ENCODE assay signal across 34 cellular contexts in genomic region chr7:126462405-126462804, GRCh38.
"Had no signal": no experiment of that assay in that cellular context is flagged by ENCODE, and none has a peak within 500 bp of the region (broad histone marks: within the 10 kb centered on the region; RNA-seq: fewer than 3 reads in every experiment).

No MANE protein-coding gene starts in this region.

- H3K4me3 ChIP-seq: MG63 had no signal

- H3K27me3 ChIP-seq: MG63 had no signal

- H3K9me3 ChIP-seq: MG63 had no signal

- DNase-seq: Karpas-422, Kasumi-1, MG63, MM.1S, MV-4-11, NCI-H1048, NCI-H1092, NCI-H1092 treated with DMSO at 0.1 percent for 48 hours, NCI-H1105, NCI-H1105 treated with DMSO at 0.1 percent for 48 hours, NCI-H1417, NCI-H1417 treated with DMSO at 0.1 percent for 48 hours, NCI-H1436, NCI-H1436 treated with DMSO at 0.1 percent for 48 hours, NCI-H146, NCI-H1694, NCI-H1694 treated with DMSO at 0.1 percent for 48 hours, NCI-H187, NCI-H187 treated with DMSO at 0.1 percent for 48 hours, NCI-H1930, NCI-H2029, NCI-H2029 treated with DMSO at 0.1 percent for 48 hours, NCI-H2081, NCI-H2081 treated with DMSO at 0.1 percent for 48 hours, NCI-H2107, NCI-H2171, NCI-H2171 treated with DMSO at 0.1 percent for 48 hours, NCI-H2227 treated with DMSO at 0.1 percent for 48 hours, NCI-H226, NCI-H345, NCI-H446, NCI-H446 treated with DMSO at 0.1 percent for 48 hours, NCI-H510A, NCI-H510A treated with DMSO at 0.1 percent for 48 hours had no signal

- H3K36me3 ChIP-seq: MG63 had no signal
